In the genomic region with DNA sequence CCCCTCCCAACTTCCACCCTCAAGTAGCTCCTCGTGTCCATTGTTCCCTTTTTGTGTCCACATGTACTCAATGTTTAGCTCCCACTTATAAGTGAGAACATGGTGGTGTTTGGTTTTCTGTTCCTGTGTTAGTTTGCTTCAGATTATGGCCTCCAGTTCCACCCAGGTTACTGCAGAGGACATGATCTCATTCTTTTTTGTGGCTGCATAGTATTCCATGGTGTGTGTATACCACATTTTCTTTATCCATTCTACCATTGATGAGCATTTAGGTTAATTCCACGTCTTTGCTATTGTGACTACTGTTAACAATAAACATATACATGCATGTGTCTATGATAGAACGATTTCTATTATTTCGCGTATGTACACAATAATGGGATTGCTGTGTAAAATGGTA, we compare ENCODE assay signal across 3 cellular contexts.
TF ChIP-seq lines count a peak whose summit lies in the region.

No MANE protein-coding gene starts in this region.

TF ChIP-seq in SK-N-SH treated with all-trans-retinoic acid at 6 μM for 48 hours, 23 proteins besides CTCF, POLR2A, EP300 and RAD21:
- TF ChIP-seq, protein P1, sequence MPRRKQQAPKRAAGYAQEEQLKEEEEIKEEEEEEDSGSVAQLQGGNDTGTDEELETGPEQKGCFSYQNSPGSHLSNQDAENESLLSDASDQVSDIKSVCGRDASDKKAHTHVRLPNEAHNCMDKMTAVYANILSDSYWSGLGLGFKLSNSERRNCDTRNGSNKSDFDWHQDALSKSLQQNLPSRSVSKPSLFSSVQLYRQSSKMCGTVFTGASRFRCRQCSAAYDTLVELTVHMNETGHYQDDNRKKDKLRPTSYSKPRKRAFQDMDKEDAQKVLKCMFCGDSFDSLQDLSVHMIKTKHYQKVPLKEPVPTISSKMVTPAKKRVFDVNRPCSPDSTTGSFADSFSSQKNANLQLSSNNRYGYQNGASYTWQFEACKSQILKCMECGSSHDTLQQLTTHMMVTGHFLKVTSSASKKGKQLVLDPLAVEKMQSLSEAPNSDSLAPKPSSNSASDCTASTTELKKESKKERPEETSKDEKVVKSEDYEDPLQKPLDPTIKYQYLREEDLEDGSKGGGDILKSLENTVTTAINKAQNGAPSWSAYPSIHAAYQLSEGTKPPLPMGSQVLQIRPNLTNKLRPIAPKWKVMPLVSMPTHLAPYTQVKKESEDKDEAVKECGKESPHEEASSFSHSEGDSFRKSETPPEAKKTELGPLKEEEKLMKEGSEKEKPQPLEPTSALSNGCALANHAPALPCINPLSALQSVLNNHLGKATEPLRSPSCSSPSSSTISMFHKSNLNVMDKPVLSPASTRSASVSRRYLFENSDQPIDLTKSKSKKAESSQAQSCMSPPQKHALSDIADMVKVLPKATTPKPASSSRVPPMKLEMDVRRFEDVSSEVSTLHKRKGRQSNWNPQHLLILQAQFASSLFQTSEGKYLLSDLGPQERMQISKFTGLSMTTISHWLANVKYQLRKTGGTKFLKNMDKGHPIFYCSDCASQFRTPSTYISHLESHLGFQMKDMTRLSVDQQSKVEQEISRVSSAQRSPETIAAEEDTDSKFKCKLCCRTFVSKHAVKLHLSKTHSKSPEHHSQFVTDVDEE (CRISPR knock-in tag; IDR thresholded peaks at IDR 0.05) = no peak
- TF ChIP-seq BACH2 (CRISPR knock-in tag; IDR thresholded peaks at IDR 0.05; ENCODE audit: borderline replicate concordance) = no peak
- TF ChIP-seq TOX (CRISPR knock-in tag; IDR thresholded peaks at IDR 0.05; ENCODE audit: borderline replicate concordance) = no peak
- peak; percentile 21; the same call in 1 of the 2 replicates for TF ChIP-seq ZNF8 (CRISPR knock-in tag; IDR thresholded peaks at IDR 0.05)

TF ChIP-seq in SK-N-SH, 30 proteins besides CTCF, POLR2A, EP300 and RAD21 (continued from another document):
- TF ChIP-seq, protein P2, sequence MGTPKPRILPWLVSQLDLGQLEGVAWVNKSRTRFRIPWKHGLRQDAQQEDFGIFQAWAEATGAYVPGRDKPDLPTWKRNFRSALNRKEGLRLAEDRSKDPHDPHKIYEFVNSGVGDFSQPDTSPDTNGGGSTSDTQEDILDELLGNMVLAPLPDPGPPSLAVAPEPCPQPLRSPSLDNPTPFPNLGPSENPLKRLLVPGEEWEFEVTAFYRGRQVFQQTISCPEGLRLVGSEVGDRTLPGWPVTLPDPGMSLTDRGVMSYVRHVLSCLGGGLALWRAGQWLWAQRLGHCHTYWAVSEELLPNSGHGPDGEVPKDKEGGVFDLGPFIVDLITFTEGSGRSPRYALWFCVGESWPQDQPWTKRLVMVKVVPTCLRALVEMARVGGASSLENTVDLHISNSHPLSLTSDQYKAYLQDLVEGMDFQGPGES (IDR thresholded peaks at IDR 0.05; ENCODE audit: low read depth, low read length) = no peak
- TF ChIP-seq RCOR1 (IDR thresholded peaks at IDR 0.05; ENCODE audit: low read length) = no peak
- TF ChIP-seq TAF1 (IDR thresholded peaks at IDR 0.05; ENCODE audit: borderline replicate concordance, low read depth, low read length) = no peak
- no peak for TF ChIP-seq MEF2A (IDR thresholded peaks at IDR 0.05; ENCODE audit: borderline replicate concordance, low read depth)
- TF ChIP-seq, protein P3, sequence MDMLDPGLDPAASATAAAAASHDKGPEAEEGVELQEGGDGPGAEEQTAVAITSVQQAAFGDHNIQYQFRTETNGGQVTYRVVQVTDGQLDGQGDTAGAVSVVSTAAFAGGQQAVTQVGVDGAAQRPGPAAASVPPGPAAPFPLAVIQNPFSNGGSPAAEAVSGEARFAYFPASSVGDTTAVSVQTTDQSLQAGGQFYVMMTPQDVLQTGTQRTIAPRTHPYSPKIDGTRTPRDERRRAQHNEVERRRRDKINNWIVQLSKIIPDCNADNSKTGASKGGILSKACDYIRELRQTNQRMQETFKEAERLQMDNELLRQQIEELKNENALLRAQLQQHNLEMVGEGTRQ (IDR thresholded peaks at IDR 0.05; ENCODE audit: borderline replicate concordance, low read depth, low read length) = no peak
- TF ChIP-seq SIN3A (IDR thresholded peaks at IDR 0.05; ENCODE audit: borderline replicate concordance, low read depth, low read length) = no peak
- TF ChIP-seq SMC3 (IDR thresholded peaks at IDR 0.05; ENCODE audit: low read depth, low read length) = no peak
- TF ChIP-seq MXI1 (IDR thresholded peaks at IDR 0.05; ENCODE audit: low read depth, low read length) = no peak
- no peak for TF ChIP-seq FOSL2 (IDR thresholded peaks at IDR 0.05; ENCODE audit: borderline replicate concordance, low read depth)
- TF ChIP-seq ELF1 (IDR thresholded peaks at IDR 0.05) = no peak
- no peak for TF ChIP-seq JUND (IDR thresholded peaks at IDR 0.05)
- no peak for TF ChIP-seq RXRA (IDR thresholded peaks at IDR 0.05; ENCODE audit: borderline replicate concordance, low read depth)
- TF ChIP-seq TEAD4 (IDR thresholded peaks at IDR 0.05; ENCODE audit: borderline replicate concordance, insufficient read depth) = no peak
- TF ChIP-seq YY1 (IDR thresholded peaks at IDR 0.05; ENCODE audit: low read depth) = no peak

TF ChIP-seq in K562, 482 proteins besides CTCF, POLR2A, EP300 and RAD21 (continued from another document):
- no peak for TF ChIP-seq HOMEZ (CRISPR knock-in tag; IDR thresholded peaks at IDR 0.05)
- peak; percentile 83 for TF ChIP-seq ZNF146 (CRISPR knock-in tag; IDR thresholded peaks at IDR 0.05; ENCODE audit: unreplicated experiment)
- no peak for TF ChIP-seq COPS2 (conservative IDR thresholded peaks at IDR 0.05)
- TF ChIP-seq RBM25 (IDR thresholded peaks at IDR 0.05; ENCODE audit: low read depth, low read length, severe bottlenecking) = peak; percentile 30
TF ChIP-seq in K562: peak in this region for 2.
